ENCODE assay signal across 8 cellular contexts in the genomic region with DNA sequence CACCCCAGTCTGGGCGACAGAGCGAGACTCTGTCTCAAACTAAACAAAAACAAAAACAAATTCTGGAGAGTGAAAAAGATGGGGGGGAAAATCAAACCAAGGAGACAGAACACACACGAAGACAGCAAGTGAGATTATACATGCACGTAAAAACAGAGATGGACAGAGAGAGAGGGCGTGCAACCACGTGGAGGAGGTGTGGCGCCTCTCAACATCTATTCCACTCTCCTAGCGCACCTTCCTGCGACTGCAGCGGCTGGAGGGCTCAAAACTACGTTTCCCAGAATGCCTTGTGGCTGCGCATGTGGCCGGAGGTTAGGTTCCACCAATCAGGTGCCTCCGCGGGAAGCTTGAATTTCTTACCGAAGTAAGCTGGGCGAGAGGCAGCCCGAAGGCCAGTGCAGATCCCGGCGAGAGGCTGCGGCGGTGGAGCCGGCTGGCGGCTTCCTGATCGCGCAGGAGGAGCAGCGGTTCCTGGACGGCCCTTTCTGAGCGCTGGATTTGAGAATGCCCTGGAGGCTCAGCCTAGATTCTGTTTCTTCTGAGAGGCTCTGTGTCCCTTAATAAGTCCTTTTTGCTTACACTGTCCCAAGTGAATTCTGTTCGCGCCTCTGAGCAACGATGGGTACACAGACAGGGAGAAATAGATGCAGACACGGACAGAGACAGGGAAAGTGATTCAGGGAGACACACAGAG. TPM values are rescaled to one million over a fixed set of nuclear protein-coding genes. Genes with fewer than 3 reads are reported as not detected.
DNase-seq lines count a peak whose midpoint lies in the region; ATAC-seq and TF ChIP-seq lines count a peak whose summit lies in the region.

No MANE protein-coding gene starts in this region.

- no peaks in the 10 kb centered on the region for H3K9me3 ChIP-seq in KOPT-K1 (ENCODE audit: insufficient read depth, low read length, poor library complexity, severe bottlenecking)

- H3K27ac ChIP-seq in KOPT-K1 (ENCODE audit: low read depth, low read length, poor library complexity, severe bottlenecking), result peak overlapping the region; percentile 89

- H3K27ac Mint-ChIP-seq in natural killer cell treated with Interleukin-12 subunit alpha and Interleukin-12 subunit beta and Interleukin-15 and Interleukin-18, amount 100 ng/mL, for 72 hours, result peak overlapping the region in 1 of 2 donors; percentile 5

- no peak for TF ChIP-seq CTCF in fibroblast of mammary gland (conservative IDR thresholded peaks at IDR 0.05; ENCODE audit: control insufficient read depth, insufficient read depth, low read depth, low read length)

- H3K36me3 Mint-ChIP-seq in natural killer cell treated with Interleukin-12 subunit alpha and Interleukin-12 subunit beta and Interleukin-15 and Interleukin-18, amount 100 ng/mL, for 72 hours, result no peaks in the 10 kb centered on the region

- H3K4me1 Mint-ChIP-seq in natural killer cell treated with Interleukin-12 subunit alpha and Interleukin-12 subunit beta and Interleukin-15 and Interleukin-18, amount 100 ng/mL, for 72 hours (ENCODE audit: low read depth in 2 of 2), result peaks cover 10 to 15% of the 10 kb centered on the region in 2 donors

- peaks cover 15 to 16% of the 10 kb centered on the region in 2 donors for H3K27me3 Mint-ChIP-seq in natural killer cell treated with Interleukin-12 subunit alpha and Interleukin-12 subunit beta and Interleukin-15 and Interleukin-18, amount 100 ng/mL, for 72 hours

- DNase-seq in AG08396 (ENCODE audit: low spot score) (peak; percentile 99), OCI-M2 (lab: John Stamatoyannopoulos, UW; ENCODE audit: unreplicated experiment) (peak; percentile 65), activated T-cell treated with anti-CD3 and anti-CD28 coated beads for 4 hours (peak; percentile 77), fibroblast of mammary gland (ENCODE audit: low read depth) (peak; percentile 80)
- peak; percentile 88 for DNase-seq in natural killer cell treated with Interleukin-12 subunit alpha and Interleukin-12 subunit beta and Interleukin-15 and Interleukin-18, amount 100 ng/mL, for 72 hours (ENCODE audit: low spot score)
- DNase-seq in stimulated activated naive CD4-positive, alpha-beta T cell treated with Interleukin-2 at 50 U/mL for 16 hours (lab: John Stamatoyannopoulos, UW), result peak; percentile 84

- ATAC-seq in GM18907 (IDR thresholded peaks at IDR 0.05; ENCODE audit: unreplicated experiment), result peak; percentile 69
- ATAC-seq in natural killer cell treated with Interleukin-12 subunit alpha and Interleukin-12 subunit beta and Interleukin-15 and Interleukin-18, amount 100 ng/mL, for 72 hours, result peak; percentile 93 to 95

- H3K4me3 ChIP-seq in fibroblast of mammary gland (ENCODE audit: control insufficient read depth, low read depth, low read length), result peak overlapping the region; percentile 20

- peak overlapping the region; percentile 49 for H3K4me3 Mint-ChIP-seq in natural killer cell treated with Interleukin-12 subunit alpha and Interleukin-12 subunit beta and Interleukin-15 and Interleukin-18, amount 100 ng/mL, for 72 hours

- H3K9me3 Mint-ChIP-seq in natural killer cell treated with Interleukin-12 subunit alpha and Interleukin-12 subunit beta and Interleukin-15 and Interleukin-18, amount 100 ng/mL, for 72 hours, result no peaks in the 10 kb centered on the region

- no peaks in the 10 kb centered on the region for H3K36me3 ChIP-seq in KOPT-K1 (ENCODE audit: insufficient read depth, low read length)

RNA-seq across cellular contexts. Expression of a gene that starts 13.1 kb away (rescaled TPM):
- not detected for total RNA-seq in natural killer cell treated with Interleukin-12 subunit alpha and Interleukin-12 subunit beta and Interleukin-15 and Interleukin-18, amount 100 ng/mL, for 72 hours

RNA-seq across cellular contexts. Expression of a gene that starts 25.3 kb away (rescaled TPM):
- total RNA-seq in natural killer cell treated with Interleukin-12 subunit alpha and Interleukin-12 subunit beta and Interleukin-15 and Interleukin-18, amount 100 ng/mL, for 72 hours, result 10 to 100 TPM; 10.6 to 14.9 TPM

RNA-seq across cellular contexts. Expression of a gene that starts 41.8 kb away (rescaled TPM):
- total RNA-seq in natural killer cell treated with Interleukin-12 subunit alpha and Interleukin-12 subunit beta and Interleukin-15 and Interleukin-18, amount 100 ng/mL, for 72 hours, result 10 to 100 TPM; 14.5 to 18.2 TPM

RNA-seq across cellular contexts. Expression of a gene that starts 46.0 kb away (rescaled TPM):
- total RNA-seq in natural killer cell treated with Interleukin-12 subunit alpha and Interleukin-12 subunit beta and Interleukin-15 and Interleukin-18, amount 100 ng/mL, for 72 hours, result not detected

Comparison
In these comparisons a context has a peak if more than half of its experiments do, and no peak if none do; other contexts are left out.
1. Peak in every context shown above with its lines: DNase-seq, ATAC-seq, H3K4me3 ChIP-seq and H3K27ac ChIP-seq.